1 cellular context compared by ENCODE assay signal in the genomic region with DNA sequence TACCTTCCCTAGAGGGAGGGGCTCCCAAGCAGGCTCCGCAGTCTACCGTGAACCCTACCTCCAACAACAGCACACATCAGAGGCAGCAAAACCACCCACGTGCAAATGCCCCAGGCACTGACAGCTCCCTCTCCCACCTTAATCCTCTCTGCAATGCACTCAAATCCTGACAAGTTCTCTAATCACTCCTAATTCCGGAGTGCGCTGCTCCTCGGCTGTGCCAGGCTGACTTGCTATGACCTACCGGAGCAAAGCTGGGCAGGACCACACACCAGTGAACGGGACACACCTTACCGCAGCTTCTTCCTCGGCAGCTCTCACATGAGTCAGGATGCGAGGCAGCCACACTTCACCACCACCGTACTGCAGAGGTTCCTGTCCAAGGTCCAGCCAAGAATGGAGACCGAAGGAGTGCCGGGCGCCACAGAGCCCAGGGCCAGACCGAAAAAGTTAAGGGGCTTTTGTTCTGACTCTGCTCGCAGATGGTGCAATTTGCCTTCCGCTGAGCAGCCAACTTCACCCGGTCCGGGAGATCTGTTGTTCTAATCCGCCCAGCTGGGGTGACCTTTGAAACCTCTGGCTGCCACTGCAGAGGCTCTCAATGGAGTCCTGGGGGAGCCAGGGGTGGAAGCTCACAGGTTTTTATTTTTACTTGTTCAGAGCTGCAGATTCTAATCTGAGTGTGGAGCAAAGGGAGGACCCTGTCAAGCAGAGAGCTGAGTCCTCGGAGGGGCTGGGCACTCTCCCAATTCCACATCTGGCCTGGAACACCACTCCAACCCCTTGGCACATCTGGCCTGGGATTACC.
TF ChIP-seq lines count a peak whose summit lies in the region.

No MANE protein-coding gene starts in this region.

TF ChIP-seq in HepG2, 621 proteins besides CTCF, POLR2A, EP300 and RAD21 (continued from another document and continues in another):
- TF ChIP-seq, protein P1, sequence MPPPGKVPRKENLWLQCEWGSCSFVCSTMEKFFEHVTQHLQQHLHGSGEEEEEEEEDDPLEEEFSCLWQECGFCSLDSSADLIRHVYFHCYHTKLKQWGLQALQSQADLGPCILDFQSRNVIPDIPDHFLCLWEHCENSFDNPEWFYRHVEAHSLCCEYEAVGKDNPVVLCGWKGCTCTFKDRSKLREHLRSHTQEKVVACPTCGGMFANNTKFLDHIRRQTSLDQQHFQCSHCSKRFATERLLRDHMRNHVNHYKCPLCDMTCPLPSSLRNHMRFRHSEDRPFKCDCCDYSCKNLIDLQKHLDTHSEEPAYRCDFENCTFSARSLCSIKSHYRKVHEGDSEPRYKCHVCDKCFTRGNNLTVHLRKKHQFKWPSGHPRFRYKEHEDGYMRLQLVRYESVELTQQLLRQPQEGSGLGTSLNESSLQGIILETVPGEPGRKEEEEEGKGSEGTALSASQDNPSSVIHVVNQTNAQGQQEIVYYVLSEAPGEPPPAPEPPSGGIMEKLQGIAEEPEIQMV (CRISPR knock-in tag; IDR thresholded peaks at IDR 0.05; ENCODE audit: low read depth), result peak; percentile 20; the same call in 1 of the 2 replicates
- TF ChIP-seq TGIF2 (CRISPR knock-in tag; IDR thresholded peaks at IDR 0.05), result peak; percentile 82; the same call in 1 of the 2 replicates
- no peak; the same call in 1 of the 2 replicates for TF ChIP-seq ZSCAN31 (CRISPR knock-in tag; IDR thresholded peaks at IDR 0.05; ENCODE audit: low read depth)
- no peak for TF ChIP-seq TCF7L2 (IDR thresholded peaks at IDR 0.05; ENCODE audit: low read depth, low read length)
- TF ChIP-seq NCOR1 (IDR thresholded peaks at IDR 0.05; ENCODE audit: borderline replicate concordance, low read length), result peak; percentile 84
- TF ChIP-seq MEIS2 (CRISPR knock-in tag; IDR thresholded peaks at IDR 0.05), result 0 out of 2 replicates have a peak, but pooled peaks have one; percentile 52
- TF ChIP-seq, protein P2, sequence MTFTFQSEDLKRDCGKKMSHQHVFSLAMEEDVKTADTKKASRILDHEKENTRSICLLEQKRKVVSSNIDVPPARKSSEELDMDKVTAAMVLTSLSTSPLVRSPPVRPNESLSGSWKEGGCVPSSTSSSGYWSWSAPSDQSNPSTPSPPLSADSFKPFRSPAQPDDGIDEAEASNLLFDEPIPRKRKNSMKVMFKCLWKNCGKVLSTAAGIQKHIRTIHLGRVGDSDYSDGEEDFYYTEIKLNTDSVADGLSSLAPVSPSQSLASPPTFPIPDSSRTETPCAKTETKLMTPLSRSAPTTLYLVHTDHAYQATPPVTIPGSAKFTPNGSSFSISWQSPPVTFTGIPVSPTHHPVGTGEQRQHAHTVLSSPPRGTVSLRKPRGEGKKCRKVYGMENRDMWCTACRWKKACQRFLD (CRISPR knock-in tag; IDR thresholded peaks at IDR 0.05; ENCODE audit: borderline replicate concordance), result 0 out of 2 replicates have a peak, but pooled peaks have one; percentile 29
- TF ChIP-seq, protein P3, sequence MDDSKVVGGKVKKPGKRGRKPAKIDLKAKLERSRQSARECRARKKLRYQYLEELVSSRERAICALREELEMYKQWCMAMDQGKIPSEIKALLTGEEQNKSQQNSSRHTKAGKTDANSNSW (CRISPR knock-in tag; IDR thresholded peaks at IDR 0.05; ENCODE audit: borderline replicate concordance), result peak; percentile 54; the same call in 1 of the 2 replicates
- TF ChIP-seq ZBTB3 (CRISPR knock-in tag; IDR thresholded peaks at IDR 0.05; ENCODE audit: borderline replicate concordance, low read depth), result no peak
- peak; percentile 52; the same call in 1 of the 2 replicates for TF ChIP-seq PRDM10 (CRISPR knock-in tag; IDR thresholded peaks at IDR 0.05; ENCODE audit: low read depth)
- 0 out of 2 replicates have a peak, but pooled peaks have one; percentile 39 for TF ChIP-seq ZNF317 (CRISPR knock-in tag; IDR thresholded peaks at IDR 0.05)
- TF ChIP-seq, protein P4, sequence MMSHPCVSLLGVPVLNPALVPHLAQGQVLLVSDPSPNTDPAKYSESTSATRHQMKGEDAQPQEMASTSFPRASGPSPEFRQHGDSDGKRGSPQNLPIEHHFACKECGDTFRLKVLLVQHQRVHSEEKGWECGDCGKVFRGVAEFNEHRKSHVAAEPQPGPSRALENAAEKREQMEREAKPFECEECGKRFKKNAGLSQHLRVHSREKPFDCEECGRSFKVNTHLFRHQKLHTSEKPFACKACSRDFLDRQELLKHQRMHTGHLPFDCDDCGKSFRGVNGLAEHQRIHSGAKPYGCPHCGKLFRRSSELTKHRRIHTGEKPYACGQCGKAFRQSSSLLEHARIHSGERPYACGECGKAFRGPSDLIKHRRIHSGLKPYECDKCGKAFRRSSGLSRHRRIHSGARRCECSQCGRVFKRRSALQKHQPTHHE (CRISPR knock-in tag; IDR thresholded peaks at IDR 0.05; ENCODE audit: borderline replicate concordance), result no peak
- TF ChIP-seq, protein P5, sequence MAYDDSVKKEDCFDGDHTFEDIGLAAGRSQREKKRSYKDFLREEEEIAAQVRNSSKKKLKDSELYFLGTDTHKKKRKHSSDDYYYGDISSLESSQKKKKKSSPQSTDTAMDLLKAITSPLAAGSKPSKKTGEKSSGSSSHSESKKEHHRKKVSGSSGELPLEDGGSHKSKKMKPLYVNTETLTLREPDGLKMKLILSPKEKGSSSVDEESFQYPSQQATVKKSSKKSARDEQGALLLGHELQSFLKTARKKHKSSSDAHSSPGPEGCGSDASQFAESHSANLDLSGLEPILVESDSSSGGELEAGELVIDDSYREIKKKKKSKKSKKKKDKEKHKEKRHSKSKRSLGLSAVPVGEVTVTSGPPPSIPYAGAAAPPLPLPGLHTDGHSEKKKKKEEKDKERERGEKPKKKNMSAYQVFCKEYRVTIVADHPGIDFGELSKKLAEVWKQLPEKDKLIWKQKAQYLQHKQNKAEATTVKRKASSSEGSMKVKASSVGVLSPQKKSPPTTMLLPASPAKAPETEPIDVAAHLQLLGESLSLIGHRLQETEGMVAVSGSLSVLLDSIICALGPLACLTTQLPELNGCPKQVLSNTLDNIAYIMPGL (CRISPR knock-in tag; IDR thresholded peaks at IDR 0.05; ENCODE audit: borderline replicate concordance in 1 of 2, low read depth in 1 of 2), result peak in 1 of 2 experiments; percentile 60; a peak in 2 of 4 replicates
- peak; percentile 77 for TF ChIP-seq RBM39 (IDR thresholded peaks at IDR 0.05; ENCODE audit: low read depth, low read length, poor library complexity, severe bottlenecking)
- TF ChIP-seq ZNF562 (CRISPR knock-in tag; IDR thresholded peaks at IDR 0.05; ENCODE audit: borderline replicate concordance), result no peak
- TF ChIP-seq ZNF501 (CRISPR knock-in tag; IDR thresholded peaks at IDR 0.05), result no peak
- no peak; the same call in 1 of the 2 replicates for TF ChIP-seq ZNF670 (CRISPR knock-in tag; IDR thresholded peaks at IDR 0.05; ENCODE audit: borderline replicate concordance)
- no peak for TF ChIP-seq ZNF678 (CRISPR knock-in tag; IDR thresholded peaks at IDR 0.05)
- peak; percentile 63 for TF ChIP-seq POLR2AphosphoS5 (IDR thresholded peaks at IDR 0.05; ENCODE audit: low read depth, low read length)
- TF ChIP-seq NRL (CRISPR knock-in tag; IDR thresholded peaks at IDR 0.05; ENCODE audit: borderline replicate concordance), result no peak; the same call in 1 of the 2 replicates
- TF ChIP-seq SOX6 (IDR thresholded peaks at IDR 0.05), result no peak
- TF ChIP-seq SOX6 (CRISPR knock-in tag; IDR thresholded peaks at IDR 0.05), result peak; percentile 69
- TF ChIP-seq KDM4B (CRISPR knock-in tag; IDR thresholded peaks at IDR 0.05), result no peak
- TF ChIP-seq TFDP2 (CRISPR knock-in tag; IDR thresholded peaks at IDR 0.05), result no peak
- no peak for TF ChIP-seq ARHGAP35 (CRISPR knock-in tag; IDR thresholded peaks at IDR 0.05; ENCODE audit: borderline replicate concordance)
- no peak for TF ChIP-seq MATR3 (CRISPR knock-in tag; IDR thresholded peaks at IDR 0.05)
- TF ChIP-seq, protein P6, sequence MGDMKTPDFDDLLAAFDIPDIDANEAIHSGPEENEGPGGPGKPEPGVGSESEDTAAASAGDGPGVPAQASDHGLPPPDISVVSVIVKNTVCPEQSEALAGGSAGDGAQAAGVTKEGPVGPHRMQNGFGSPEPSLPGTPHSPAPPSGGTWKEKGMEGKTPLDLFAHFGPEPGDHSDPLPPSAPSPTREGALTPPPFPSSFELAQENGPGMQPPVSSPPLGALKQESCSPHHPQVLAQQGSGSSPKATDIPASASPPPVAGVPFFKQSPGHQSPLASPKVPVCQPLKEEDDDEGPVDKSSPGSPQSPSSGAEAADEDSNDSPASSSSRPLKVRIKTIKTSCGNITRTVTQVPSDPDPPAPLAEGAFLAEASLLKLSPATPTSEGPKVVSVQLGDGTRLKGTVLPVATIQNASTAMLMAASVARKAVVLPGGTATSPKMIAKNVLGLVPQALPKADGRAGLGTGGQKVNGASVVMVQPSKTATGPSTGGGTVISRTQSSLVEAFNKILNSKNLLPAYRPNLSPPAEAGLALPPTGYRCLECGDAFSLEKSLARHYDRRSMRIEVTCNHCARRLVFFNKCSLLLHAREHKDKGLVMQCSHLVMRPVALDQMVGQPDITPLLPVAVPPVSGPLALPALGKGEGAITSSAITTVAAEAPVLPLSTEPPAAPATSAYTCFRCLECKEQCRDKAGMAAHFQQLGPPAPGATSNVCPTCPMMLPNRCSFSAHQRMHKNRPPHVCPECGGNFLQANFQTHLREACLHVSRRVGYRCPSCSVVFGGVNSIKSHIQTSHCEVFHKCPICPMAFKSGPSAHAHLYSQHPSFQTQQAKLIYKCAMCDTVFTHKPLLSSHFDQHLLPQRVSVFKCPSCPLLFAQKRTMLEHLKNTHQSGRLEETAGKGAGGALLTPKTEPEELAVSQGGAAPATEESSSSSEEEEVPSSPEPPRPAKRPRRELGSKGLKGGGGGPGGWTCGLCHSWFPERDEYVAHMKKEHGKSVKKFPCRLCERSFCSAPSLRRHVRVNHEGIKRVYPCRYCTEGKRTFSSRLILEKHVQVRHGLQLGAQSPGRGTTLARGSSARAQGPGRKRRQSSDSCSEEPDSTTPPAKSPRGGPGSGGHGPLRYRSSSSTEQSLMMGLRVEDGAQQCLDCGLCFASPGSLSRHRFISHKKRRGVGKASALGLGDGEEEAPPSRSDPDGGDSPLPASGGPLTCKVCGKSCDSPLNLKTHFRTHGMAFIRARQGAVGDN (CRISPR knock-in tag; IDR thresholded peaks at IDR 0.05), result peak; percentile 90
- TF ChIP-seq ZNF260 (CRISPR knock-in tag; IDR thresholded peaks at IDR 0.05; ENCODE audit: borderline replicate concordance, low read depth), result no peak
- TF ChIP-seq ZNF142 (CRISPR knock-in tag; IDR thresholded peaks at IDR 0.05), result no peak
